In the genomic region with DNA sequence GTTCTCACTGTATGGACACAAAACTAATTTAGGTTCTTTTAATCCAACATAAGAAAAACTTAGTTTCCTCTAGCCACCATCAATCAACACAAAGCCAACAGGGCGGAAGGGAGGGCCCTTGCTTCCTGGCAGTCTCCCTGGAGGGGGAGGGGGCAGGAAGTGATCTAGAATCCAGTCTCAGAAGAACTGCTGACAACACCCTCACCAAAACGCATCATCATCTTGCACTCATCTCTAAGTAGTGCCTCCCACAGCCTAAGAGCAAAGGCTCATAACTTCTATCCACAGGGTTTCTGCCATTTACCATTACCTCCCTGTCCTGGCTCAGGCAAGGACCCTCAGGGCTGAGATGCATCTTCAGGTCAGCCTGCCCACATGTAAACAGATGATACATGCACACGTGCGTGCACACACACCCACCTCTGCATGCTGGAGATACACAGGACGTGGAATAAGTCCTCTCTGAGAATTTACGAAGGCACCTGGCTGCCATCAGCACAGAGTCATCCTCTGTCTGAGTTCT, we compare ENCODE assay signal across 9 cellular contexts. TPM values are rescaled to one million over a fixed set of nuclear protein-coding genes. Genes with fewer than 3 reads are reported as not detected.
DNase-seq lines count a peak whose midpoint lies in the region; ATAC-seq, FAIRE-seq and TF ChIP-seq lines count a peak whose summit lies in the region.
"Had no signal": no experiment of that assay in that cellular context is flagged by ENCODE, and none has a peak within 500 bp of the region (broad histone marks: within the 10 kb centered on the region; RNA-seq: fewer than 3 reads in every experiment).

No MANE protein-coding gene starts in this region.

- H3K27ac Mint-ChIP-seq in activated naive CD4-positive, alpha-beta T cell treated with anti-CD3 and anti-CD28 coated beads, Interleukin-2, amount 50 U/mL, for 72 hours = peak overlapping the region; percentile 88 to 93
- peak overlapping the region; percentile 90 to 93 for H3K27ac Mint-ChIP-seq in natural killer cell

- DNase-seq in CD1c-positive myeloid dendritic cell (ENCODE audit: extremely low spot score) (peak; percentile 45), T follicular helper cell (ENCODE audit: low read depth) (peak; percentile 73), natural killer cell (peak; percentile 51), kidney (no peak), NCI-H2196 (lab: John Stamatoyannopoulos, UW; ENCODE audit: unreplicated experiment) (no peak), BE2C (no peak)
- DNase-seq in activated naive CD4-positive, alpha-beta T cell treated with anti-CD3 and anti-CD28 coated beads, Interleukin-2, amount 50 U/mL, for 72 hours (ENCODE audit: low spot score in 2 of 2) = peak in 1 of 2 donors; percentile 54

- no peak for TF ChIP-seq CTCF in natural killer cell (IDR thresholded peaks at IDR 0.05)
- no peak for TF ChIP-seq CTCF in kidney (IDR thresholded peaks at IDR 0.05; ENCODE audit: borderline replicate concordance, extremely low read depth, insufficient read depth)
- no peak for TF ChIP-seq CTCF in BE2C (IDR thresholded peaks at IDR 0.05; ENCODE audit: low read depth, low read length)

- peak overlapping the region; percentile 71 for H3K4me3 Mint-ChIP-seq in natural killer cell

- no peaks in the 10 kb centered on the region for H3K27me3 Mint-ChIP-seq in natural killer cell (ENCODE audit: low read depth in 2 of 2)

- intact Hi-C loops in natural killer cell (cut with micrococcal nuclease) (loop anchor here (2.0 to 10.0 kb wide), 3 partner anchors 137 to 1037 kb away; no protein-coding TSS in a partner anchor), kidney (cut with DNase I) (no loop called here)

- H3K27ac ChIP-seq in kidney (ENCODE audit: low read depth in 2 of 2, low read length in 2 of 2) = peak overlapping the region in 1 of 2 donors; percentile 1

- H3K9me3 Mint-ChIP-seq in activated naive CD4-positive, alpha-beta T cell treated with anti-CD3 and anti-CD28 coated beads, Interleukin-2, amount 50 U/mL, for 72 hours = peaks cover 5 to 18% of the 10 kb centered on the region in 2 donors
- H3K9me3 Mint-ChIP-seq in natural killer cell = no peaks in the 10 kb centered on the region

- no peaks in the 10 kb centered on the region for H3K27me3 ChIP-seq in BE2C

- H3K4me1 ChIP-seq in kidney (ENCODE audit: control insufficient read depth in 1 of 2, insufficient read depth in 1 of 2, low read depth in 1 of 2, low read length in 2 of 2) = peaks cover 5 to 24% of the 10 kb centered on the region in 2 donors
- no peaks in the 10 kb centered on the region for H3K4me1 ChIP-seq in BE2C

- peaks cover 11 to 16% of the 10 kb centered on the region in 2 donors for H3K36me3 Mint-ChIP-seq in activated naive CD4-positive, alpha-beta T cell treated with anti-CD3 and anti-CD28 coated beads, Interleukin-2, amount 50 U/mL, for 72 hours
- no peaks in the 10 kb centered on the region for H3K36me3 Mint-ChIP-seq in natural killer cell

- H3K9me3 ChIP-seq in kidney (ENCODE audit: control insufficient read depth in 1 of 2, low read length in 2 of 2) (no peaks in the 10 kb centered on the region), BE2C (no peaks in the 10 kb centered on the region)

- no peak for FAIRE-seq in kidney (lab: Jason Lieb, UNC)
- FAIRE-seq: TTC549 had no signal

- H3K4me3 ChIP-seq in kidney (ENCODE audit: low read length in 2 of 2) = no peak overlapping the region
- H3K4me3 ChIP-seq in BE2C (ENCODE audit: low read depth, low read length) = no peak overlapping the region

- H3K36me3 ChIP-seq in kidney (ENCODE audit: control insufficient read depth in 1 of 2, insufficient read depth in 2 of 2, low read length in 2 of 2) = no peaks in the 10 kb centered on the region
- no peaks in the 10 kb centered on the region for H3K36me3 ChIP-seq in BE2C

- H3K9ac ChIP-seq in kidney (ENCODE audit: low read length in 2 of 2) = no peak overlapping the region

- ATAC-seq in activated naive CD4-positive, alpha-beta T cell treated with anti-CD3 and anti-CD28 coated beads, Interleukin-2, amount 50 U/mL, for 72 hours = peak; percentile 86 to 92
- peak; percentile 86 to 92 (median 88) for ATAC-seq in natural killer cell
- no peak for ATAC-seq in HG03175 (IDR thresholded peaks at IDR 0.05; ENCODE audit: unreplicated experiment)

- peaks cover 92 to 93% of the 10 kb centered on the region in 2 donors for H3K4me1 Mint-ChIP-seq in natural killer cell

RNA-seq across cellular contexts. Expression of a gene that starts 20.5 kb away (rescaled TPM):
- 10 to 100 TPM; 13.3 to 25.0 TPM for total RNA-seq in activated naive CD4-positive, alpha-beta T cell treated with anti-CD3 and anti-CD28 coated beads, Interleukin-2, amount 50 U/mL, for 72 hours
- total RNA-seq in natural killer cell (10 to 100 TPM; 26.2 to 35.2 (median 29.8) TPM), kidney (11.0 TPM)
- 3.5 TPM for polyA plus RNA-seq in kidney (ENCODE audit: insufficient read depth, low read depth, low replicate concordance)
- polyA plus RNA-seq in BE2C (2012; ENCODE audit: insufficient read depth, insufficient read length, low read depth) = 3.3 TPM

Comparison
In these comparisons a context has a peak if more than half of its experiments do, and no peak if none do; other contexts are left out.
1. DNase-seq: peak in CD1c-positive myeloid dendritic cell (single experiment), T follicular helper cell (single experiment) and natural killer cell (single experiment); none in kidney (single experiment), NCI-H2196 (single experiment) and BE2C (single experiment).